In the genomic region with DNA sequence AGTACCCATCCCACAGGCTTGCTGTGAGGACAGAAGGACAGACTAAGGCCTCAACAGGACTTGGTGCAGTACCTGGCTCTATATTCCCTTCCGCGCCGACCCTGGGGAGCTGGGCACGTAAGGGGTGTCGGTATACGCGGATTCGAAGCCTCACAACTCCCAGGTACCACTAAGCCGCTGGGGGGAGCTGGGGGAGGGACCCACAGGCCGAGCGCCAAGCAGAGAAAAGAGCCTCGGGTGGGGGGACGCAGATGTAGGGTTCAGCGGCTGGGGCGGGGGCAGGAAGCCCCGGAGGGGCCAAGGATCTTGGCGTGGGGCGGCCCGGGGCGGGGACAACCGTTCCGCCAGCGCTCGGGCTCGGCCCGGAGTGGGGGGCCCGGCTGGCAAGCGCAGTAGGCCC, we compare ENCODE assay signal across 8 cellular contexts.
DNase-seq lines count a peak whose midpoint lies in the region; ATAC-seq and TF ChIP-seq lines count a peak whose summit lies in the region.

No MANE protein-coding gene starts in this region.

- peak overlapping the region; percentile 96 for H3K27ac Mint-ChIP-seq in stimulated activated naive B cell treated with anti-CD40 and anti-IgM and Interleukin-4, amounts not matched to agents 10 μg/mL and 1 μg/mL and 100 μg/mL, for 72 hours

- peak overlapping the region; percentile 61 to 100 (median 90) for H3K4me3 ChIP-seq in dorsolateral prefrontal cortex

- intact Hi-C loops in dorsolateral prefrontal cortex (cut with DNase I): loop anchor here (2.0 to 10.0 kb wide), 4 partner anchors 127 to 781 kb away; a partner anchor contains a TSS

- no peaks in the 10 kb centered on the region for H3K27me3 ChIP-seq in dorsolateral prefrontal cortex

- peaks cover 0 to 9% of the 10 kb centered on the region in 2 donors for H3K27me3 Mint-ChIP-seq in stimulated activated naive B cell treated with anti-CD40 and anti-IgM and Interleukin-4, amounts not matched to agents 10 μg/mL and 1 μg/mL and 100 μg/mL, for 72 hours

- ATAC-seq in GM19397 (IDR thresholded peaks at IDR 0.05; ENCODE audit: unreplicated experiment): peak; percentile 19
- ATAC-seq in stimulated activated naive B cell treated with anti-CD40 and anti-IgM and Interleukin-4, amounts not matched to agents 10 μg/mL and 1 μg/mL and 100 μg/mL, for 72 hours (replicated peaks): peak; percentile 21 to 36

- H3K36me3 Mint-ChIP-seq in stimulated activated naive B cell treated with anti-CD40 and anti-IgM and Interleukin-4, amounts not matched to agents 10 μg/mL and 1 μg/mL and 100 μg/mL, for 72 hours: peaks cover 26 to 29% of the 10 kb centered on the region in 2 donors

- TF ChIP-seq CTCF in dorsolateral prefrontal cortex (IDR thresholded peaks at IDR 0.05 in 54 of 56, conservative IDR thresholded peaks at IDR 0.05 in 2 of 56; ENCODE audit: low read depth in 1 of 56, partially characterized antibody in 56 of 56): no peak

- H3K9me3 Mint-ChIP-seq in stimulated activated naive B cell treated with anti-CD40 and anti-IgM and Interleukin-4, amounts not matched to agents 10 μg/mL and 1 μg/mL and 100 μg/mL, for 72 hours: no peaks in the 10 kb centered on the region

- H3K4me1 Mint-ChIP-seq in stimulated activated naive B cell treated with anti-CD40 and anti-IgM and Interleukin-4, amounts not matched to agents 10 μg/mL and 1 μg/mL and 100 μg/mL, for 72 hours: peaks cover 34 to 41% of the 10 kb centered on the region in 2 donors

- peak overlapping the region; percentile 92 to 97 for H3K4me3 Mint-ChIP-seq in stimulated activated naive B cell treated with anti-CD40 and anti-IgM and Interleukin-4, amounts not matched to agents 10 μg/mL and 1 μg/mL and 100 μg/mL, for 72 hours

- H3K27ac ChIP-seq in dorsolateral prefrontal cortex: peak overlapping the region in 54 of 59 donors; percentile 2 to 93 (median 84)

- DNase-seq in Ammon's horn (ENCODE audit: low spot score) (peak; percentile 26), HPDE6-E6E7 (ENCODE audit: extremely low spot score) (peak; percentile 58), dorsolateral prefrontal cortex (peak in 6 of 10 donors; percentile 13 to 48 (median 34)), lung microvascular endothelial cell (ENCODE audit: low read depth in 2 of 2) (peak; percentile 41 to 58), NCI-H2196 (lab: John Stamatoyannopoulos, UW; ENCODE audit: unreplicated experiment) (no peak)
- peak; percentile 18 for DNase-seq in activated CD4-positive, alpha-beta T cell treated with anti-CD3 and anti-CD28 coated beads for 1 hour
- peak; percentile 4 for DNase-seq in stimulated activated naive B cell treated with anti-CD40 and anti-IgM and Interleukin-4, amounts not matched to agents 10 μg/mL and 1 μg/mL and 100 μg/mL, for 72 hours
